Comparison of ENCODE assay signal across 1 cellular context in genomic region chr11:61514050-61514917, GRCh38.
TF ChIP-seq lines count a peak whose summit lies in the region.

No MANE protein-coding gene starts in this region.

TF ChIP-seq in SK-N-SH treated with all-trans-retinoic acid at 6 μM for 48 hours, 23 proteins besides CTCF, POLR2A, EP300 and RAD21 (continued from another document):
- no peak for TF ChIP-seq ZC3H10 (CRISPR knock-in tag; IDR thresholded peaks at IDR 0.05)
- no peak for TF ChIP-seq BACH2 (CRISPR knock-in tag; IDR thresholded peaks at IDR 0.05; ENCODE audit: borderline replicate concordance)
- no peak for TF ChIP-seq POU6F1 (CRISPR knock-in tag; IDR thresholded peaks at IDR 0.05; ENCODE audit: borderline replicate concordance, low read depth)
- TF ChIP-seq ZFP30 (CRISPR knock-in tag; IDR thresholded peaks at IDR 0.05), result no peak
- no peak for TF ChIP-seq ZNF70 (CRISPR knock-in tag; IDR thresholded peaks at IDR 0.05)
- TF ChIP-seq PPARA (CRISPR knock-in tag; IDR thresholded peaks at IDR 0.05; ENCODE audit: borderline replicate concordance), result no peak
- TF ChIP-seq ARNTL (CRISPR knock-in tag; IDR thresholded peaks at IDR 0.05; ENCODE audit: borderline replicate concordance, low read depth), result no peak
- no peak for TF ChIP-seq CSDC2 (CRISPR knock-in tag; IDR thresholded peaks at IDR 0.05)
- TF ChIP-seq SNAI2 (CRISPR knock-in tag; IDR thresholded peaks at IDR 0.05), result no peak
- no peak for TF ChIP-seq ESRRG (CRISPR knock-in tag; IDR thresholded peaks at IDR 0.05)
- TF ChIP-seq ISL1 (CRISPR knock-in tag; IDR thresholded peaks at IDR 0.05), result no peak
